Comparison of ENCODE assay signal across 3 cellular contexts in the genomic region with DNA sequence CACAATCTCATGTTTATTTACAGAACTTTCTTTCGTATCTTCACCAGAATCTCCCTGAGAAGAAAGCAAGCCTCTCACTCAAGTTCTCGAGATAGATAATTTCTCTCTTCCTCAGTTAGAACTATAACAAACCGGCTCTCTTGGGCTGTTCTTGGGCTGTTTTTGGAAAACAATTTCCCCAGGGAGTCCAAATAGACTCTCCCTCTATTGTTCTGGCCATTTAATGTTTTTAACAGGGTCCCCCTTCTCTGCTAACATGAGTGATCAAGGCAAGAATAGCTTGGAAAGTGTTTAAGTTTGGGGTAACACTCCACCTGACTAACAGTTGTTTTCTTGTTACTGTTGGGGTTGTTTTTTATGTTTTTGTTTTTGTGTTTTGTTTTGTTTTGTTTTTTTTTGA.
TF ChIP-seq lines count a peak whose summit lies in the region.

No MANE protein-coding gene starts in this region.

TF ChIP-seq in SK-N-SH, 30 proteins besides CTCF, POLR2A, EP300 and RAD21 (continued from another document and continues in another):
- no peak for TF ChIP-seq ZBTB33 (IDR thresholded peaks at IDR 0.05; ENCODE audit: borderline replicate concordance, low read depth)
- no peak for TF ChIP-seq TCF12 (IDR thresholded peaks at IDR 0.05)
- no peak for TF ChIP-seq YY1 (IDR thresholded peaks at IDR 0.05; ENCODE audit: low read depth)
- no peak for TF ChIP-seq TAF1 (IDR thresholded peaks at IDR 0.05; ENCODE audit: borderline replicate concordance, low read depth, low read length)
- TF ChIP-seq, protein P1, sequence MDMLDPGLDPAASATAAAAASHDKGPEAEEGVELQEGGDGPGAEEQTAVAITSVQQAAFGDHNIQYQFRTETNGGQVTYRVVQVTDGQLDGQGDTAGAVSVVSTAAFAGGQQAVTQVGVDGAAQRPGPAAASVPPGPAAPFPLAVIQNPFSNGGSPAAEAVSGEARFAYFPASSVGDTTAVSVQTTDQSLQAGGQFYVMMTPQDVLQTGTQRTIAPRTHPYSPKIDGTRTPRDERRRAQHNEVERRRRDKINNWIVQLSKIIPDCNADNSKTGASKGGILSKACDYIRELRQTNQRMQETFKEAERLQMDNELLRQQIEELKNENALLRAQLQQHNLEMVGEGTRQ (IDR thresholded peaks at IDR 0.05; ENCODE audit: borderline replicate concordance, low read depth, low read length): no peak
- no peak for TF ChIP-seq PBX3 (IDR thresholded peaks at IDR 0.05)
- TF ChIP-seq FOXJ3 (CRISPR knock-in tag; IDR thresholded peaks at IDR 0.05): no peak
- TF ChIP-seq CHD2 (IDR thresholded peaks at IDR 0.05; ENCODE audit: low read length, partially characterized antibody): no peak
- TF ChIP-seq ELF1 (IDR thresholded peaks at IDR 0.05): no peak
- TF ChIP-seq USF1 (IDR thresholded peaks at IDR 0.05; ENCODE audit: borderline replicate concordance, low read depth): no peak
- TF ChIP-seq GABPA (IDR thresholded peaks at IDR 0.05; ENCODE audit: low read depth): no peak
- TF ChIP-seq, protein P2, sequence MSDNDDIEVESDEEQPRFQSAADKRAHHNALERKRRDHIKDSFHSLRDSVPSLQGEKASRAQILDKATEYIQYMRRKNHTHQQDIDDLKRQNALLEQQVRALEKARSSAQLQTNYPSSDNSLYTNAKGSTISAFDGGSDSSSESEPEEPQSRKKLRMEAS (IDR thresholded peaks at IDR 0.05; ENCODE audit: low read depth): no peak

TF ChIP-seq in SK-N-SH treated with all-trans-retinoic acid at 6 μM for 48 hours, 23 proteins besides CTCF, POLR2A, EP300 and RAD21 (continued from another document):
- TF ChIP-seq POU6F1 (CRISPR knock-in tag; IDR thresholded peaks at IDR 0.05; ENCODE audit: borderline replicate concordance, low read depth) (no peak), ZNF8 (CRISPR knock-in tag; IDR thresholded peaks at IDR 0.05) (no peak), ARNTL (CRISPR knock-in tag; IDR thresholded peaks at IDR 0.05; ENCODE audit: borderline replicate concordance, low read depth) (no peak)

TF ChIP-seq in K562, 482 proteins besides CTCF, POLR2A, EP300 and RAD21 (continued from another document):
- TF ChIP-seq, protein P3, sequence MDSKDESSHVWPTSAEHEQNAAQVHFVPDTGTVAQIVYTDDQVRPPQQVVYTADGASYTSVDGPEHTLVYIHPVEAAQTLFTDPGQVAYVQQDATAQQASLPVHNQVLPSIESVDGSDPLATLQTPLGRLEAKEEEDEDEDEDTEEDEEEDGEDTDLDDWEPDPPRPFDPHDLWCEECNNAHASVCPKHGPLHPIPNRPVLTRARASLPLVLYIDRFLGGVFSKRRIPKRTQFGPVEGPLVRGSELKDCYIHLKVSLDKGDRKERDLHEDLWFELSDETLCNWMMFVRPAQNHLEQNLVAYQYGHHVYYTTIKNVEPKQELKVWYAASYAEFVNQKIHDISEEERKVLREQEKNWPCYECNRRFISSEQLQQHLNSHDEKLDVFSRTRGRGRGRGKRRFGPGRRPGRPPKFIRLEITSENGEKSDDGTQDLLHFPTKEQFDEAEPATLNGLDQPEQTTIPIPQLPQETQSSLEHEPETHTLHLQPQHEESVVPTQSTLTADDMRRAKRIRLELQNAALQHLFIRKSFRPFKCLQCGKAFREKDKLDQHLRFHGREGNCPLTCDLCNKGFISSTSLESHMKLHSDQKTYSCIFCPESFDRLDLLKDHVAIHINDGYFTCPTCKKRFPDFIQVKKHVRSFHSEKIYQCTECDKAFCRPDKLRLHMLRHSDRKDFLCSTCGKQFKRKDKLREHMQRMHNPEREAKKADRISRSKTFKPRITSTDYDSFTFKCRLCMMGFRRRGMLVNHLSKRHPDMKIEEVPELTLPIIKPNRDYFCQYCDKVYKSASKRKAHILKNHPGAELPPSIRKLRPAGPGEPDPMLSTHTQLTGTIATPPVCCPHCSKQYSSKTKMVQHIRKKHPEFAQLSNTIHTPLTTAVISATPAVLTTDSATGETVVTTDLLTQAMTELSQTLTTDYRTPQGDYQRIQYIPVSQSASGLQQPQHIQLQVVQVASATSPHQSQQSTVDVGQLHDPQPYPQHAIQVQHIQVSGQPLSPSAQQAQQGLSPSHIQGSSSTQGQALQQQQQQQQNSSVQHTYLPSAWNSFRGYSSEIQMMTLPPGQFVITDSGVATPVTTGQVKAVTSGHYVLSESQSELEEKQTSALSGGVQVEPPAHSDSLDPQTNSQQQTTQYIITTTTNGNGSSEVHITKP (IDR thresholded peaks at IDR 0.05; ENCODE audit: partially characterized antibody): peak; percentile 31
TF ChIP-seq in K562: peak in this region for 1.
